ENCODE assay signal across 31 cellular contexts in genomic region chr14:42307239-42307825, GRCh38.
"Had no signal": no experiment of that assay in that cellular context is flagged by ENCODE, and none has a peak within 500 bp of the region (broad histone marks: within the 10 kb centered on the region; RNA-seq: fewer than 3 reads in every experiment).

No MANE protein-coding gene starts in this region.

- H3K4me3 Mint-ChIP-seq: activated CD4-positive, alpha-beta memory T cell treated with anti-CD3 and anti-CD28 coated beads, Interleukin-2, amount 10 ng/mL, durations not matched to agents 7 days and 5 days; activated CD8-positive, alpha-beta memory T cell treated with anti-CD3 and anti-CD28 coated beads, Interleukin-2, amount 10 ng/mL, durations not matched to agents 7 days and 5 days; activated naive CD4-positive, alpha-beta T cell treated with anti-CD3 and anti-CD28 coated beads, Interleukin-2, amount 10 ng/mL, durations not matched to agents 7 days and 5 days; activated naive CD8-positive, alpha-beta T cell; activated naive CD8-positive, alpha-beta T cell treated with anti-CD3 and anti-CD28 coated beads, Interleukin-2, amount 50 U/mL, for 24 hours; brain had no signal

- H3K36me3 ChIP-seq: WERI-Rb-1 had no signal

- H3K4me1 Mint-ChIP-seq: activated CD4-positive, alpha-beta memory T cell treated with anti-CD3 and anti-CD28 coated beads, Interleukin-2, amount 10 ng/mL, durations not matched to agents 7 days and 5 days; activated CD8-positive, alpha-beta memory T cell treated with anti-CD3 and anti-CD28 coated beads, Interleukin-2, amount 10 ng/mL, durations not matched to agents 7 days and 5 days; activated naive CD4-positive, alpha-beta T cell treated with anti-CD3 and anti-CD28 coated beads, Interleukin-2, amount 10 ng/mL, durations not matched to agents 7 days and 5 days; activated naive CD8-positive, alpha-beta T cell treated with anti-CD3 and anti-CD28 coated beads, Interleukin-2, amount 50 U/mL, for 24 hours had no signal

- H3K27ac Mint-ChIP-seq: activated CD4-positive, alpha-beta memory T cell treated with anti-CD3 and anti-CD28 coated beads, Interleukin-2, amount 10 ng/mL, durations not matched to agents 7 days and 5 days; activated CD8-positive, alpha-beta memory T cell treated with anti-CD3 and anti-CD28 coated beads, Interleukin-2, amount 10 ng/mL, durations not matched to agents 7 days and 5 days; activated naive CD4-positive, alpha-beta T cell treated with anti-CD3 and anti-CD28 coated beads, Interleukin-2, amount 10 ng/mL, durations not matched to agents 7 days and 5 days; activated naive CD8-positive, alpha-beta T cell; activated naive CD8-positive, alpha-beta T cell treated with anti-CD3 and anti-CD28 coated beads, Interleukin-2, amount 50 U/mL, for 24 hours; brain had no signal

- H2AFZ ChIP-seq: PC-9 had no signal

- H3K4me2 ChIP-seq: PC-9 had no signal

- H3K4me3 ChIP-seq: PC-9 had no signal

- DNase-seq: activated CD4-positive, alpha-beta memory T cell treated with anti-CD3 and anti-CD28 coated beads, Interleukin-2, amount 10 ng/mL, durations not matched to agents 7 days and 5 days; activated CD4-positive, alpha-beta T cell treated with anti-CD3 and anti-CD28 coated beads for 1 hour; activated CD4-positive, alpha-beta T cell treated with anti-CD3 and anti-CD28 coated beads for 48 hours; activated CD4-positive, CD25-positive, alpha-beta regulatory T cell; activated CD8-positive, alpha-beta memory T cell treated with anti-CD3 and anti-CD28 coated beads for 24 hours; activated CD8-positive, alpha-beta memory T cell treated with anti-CD3 and anti-CD28 coated beads, Interleukin-2, amount 10 ng/mL, durations not matched to agents 7 days and 5 days; activated CD8-positive, alpha-beta memory T cell treated with anti-CD3 and anti-CD28 coated beads, Interleukin-2, amount 50 U/mL, for 48 hours; activated effector memory CD4-positive, alpha-beta T cell treated with Interleukin-2 at 50 U/mL for 16 hours; activated naive CD4-positive, alpha-beta T cell treated with anti-CD3 and anti-CD28 coated beads, Interleukin-2, amount 10 ng/mL, durations not matched to agents 7 days and 5 days; activated naive CD8-positive, alpha-beta T cell treated with anti-CD3 and anti-CD28 coated beads, Interleukin-2, amount 50 U/mL, for 24 hours; activated T-cell treated with anti-CD3 and anti-CD28 coated beads, Interleukin-2, amount 50 U/mL, for 48 hours; anterior cingulate cortex; central memory CD4-positive, alpha-beta T cell; NCI-H1105 treated with DMSO at 0.1 percent for 48 hours; NCI-H1436; NCI-H1694; NCI-H1930; NCI-H2081 treated with DMSO at 0.1 percent for 48 hours; NCI-H345; NCI-H524 treated with DMSO at 0.1 percent for 48 hours; PC-9; SIG-M5; SW 1271; T-helper 1 cell; T-helper 2 cell; T1000; WERI-Rb-1 had no signal

- H3K36me3 Mint-ChIP-seq: activated naive CD4-positive, alpha-beta T cell treated with anti-CD3 and anti-CD28 coated beads, Interleukin-2, amount 10 ng/mL, durations not matched to agents 7 days and 5 days; brain had no signal

- ATAC-seq: activated CD8-positive, alpha-beta memory T cell treated with anti-CD3 and anti-CD28 coated beads, Interleukin-2, amount 10 ng/mL, durations not matched to agents 7 days and 5 days; activated naive CD8-positive, alpha-beta T cell treated with anti-CD3 and anti-CD28 coated beads, Interleukin-2, amount 50 U/mL, for 24 hours; Right ventricle myocardium inferior had no signal

- H3K27me3 Mint-ChIP-seq: activated CD4-positive, alpha-beta memory T cell treated with anti-CD3 and anti-CD28 coated beads, Interleukin-2, amount 10 ng/mL, durations not matched to agents 7 days and 5 days; activated CD8-positive, alpha-beta memory T cell treated with anti-CD3 and anti-CD28 coated beads, Interleukin-2, amount 10 ng/mL, durations not matched to agents 7 days and 5 days; activated naive CD4-positive, alpha-beta T cell treated with anti-CD3 and anti-CD28 coated beads, Interleukin-2, amount 10 ng/mL, durations not matched to agents 7 days and 5 days; activated naive CD8-positive, alpha-beta T cell; activated naive CD8-positive, alpha-beta T cell treated with anti-CD3 and anti-CD28 coated beads, Interleukin-2, amount 50 U/mL, for 24 hours; brain had no signal

- H3K27ac ChIP-seq: PC-9, RWPE1, WERI-Rb-1 had no signal
